9 cellular contexts compared by ENCODE assay signal in the genomic region with DNA sequence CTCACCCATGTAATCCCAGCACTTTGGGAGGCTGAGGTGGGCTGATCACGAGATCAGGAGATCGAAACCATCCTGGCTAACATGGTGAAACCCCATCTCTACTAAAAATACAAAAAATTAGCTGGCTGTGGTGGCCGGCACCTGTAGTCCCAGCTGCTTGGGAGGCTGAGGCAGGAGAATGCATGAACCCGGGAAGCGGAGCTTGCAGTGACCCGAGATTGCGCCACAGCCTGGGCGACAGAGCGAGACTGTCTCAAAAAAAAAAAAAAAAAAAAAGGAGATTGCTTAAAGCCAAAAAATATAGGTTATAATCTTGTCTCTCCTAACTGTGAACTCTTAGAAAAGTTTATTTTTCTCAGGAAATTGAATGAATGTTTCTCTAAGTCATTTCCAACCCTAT. TPM values are rescaled to one million over a fixed set of nuclear protein-coding genes. Genes with fewer than 3 reads are reported as not detected.
"Had no signal": no experiment of that assay in that cellular context is flagged by ENCODE, and none has a peak within 500 bp of the region (broad histone marks: within the 10 kb centered on the region; RNA-seq: fewer than 3 reads in every experiment).

No MANE protein-coding gene starts in this region.

RNA-seq across cellular contexts. Expression of a gene that starts 11.7 kb away (rescaled TPM):
- total RNA-seq: dermis microvascular lymphatic vessel endothelial cell, esophagus mucosa, glomerular endothelial cell, kidney epithelial cell, left ventricle myocardium superior, lung microvascular endothelial cell, mesenteric fat pad, myocyte had no signal
- polyA plus RNA-seq: heart right ventricle had no signal
